Comparison of ENCODE assay signal across 6 cellular contexts in the genomic region with DNA sequence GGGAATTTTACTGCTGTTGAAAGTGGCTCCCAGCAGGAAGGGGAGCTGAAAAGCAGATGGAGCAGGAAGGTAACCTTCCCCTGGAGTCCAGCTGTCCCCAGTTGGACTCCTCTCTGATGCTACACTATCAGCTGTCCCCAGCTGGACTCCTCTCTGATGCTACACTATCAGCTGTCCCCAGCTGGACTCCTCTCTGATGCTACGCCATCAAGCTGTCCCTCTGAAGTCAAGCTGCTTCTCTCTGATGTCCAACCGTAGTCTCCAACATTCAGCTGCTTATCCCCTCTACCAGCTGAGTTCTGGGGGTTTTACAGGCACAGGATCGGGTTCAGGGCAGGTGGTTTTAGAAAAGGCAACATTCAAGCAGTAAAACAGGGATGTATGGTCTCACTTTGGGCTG.
"Had no signal": no experiment of that assay in that cellular context is flagged by ENCODE, and none has a peak within 500 bp of the region (broad histone marks: within the 10 kb centered on the region; RNA-seq: fewer than 3 reads in every experiment).

No MANE protein-coding gene starts in this region.

- H3K36me3 ChIP-seq: HAP-1 had no signal

- H3K9me3 ChIP-seq: HAP-1 had no signal

- H3K27ac ChIP-seq: GM23248 had no signal

- H3K4me3 ChIP-seq: GM23248, HAP-1 had no signal

- DNase-seq: GM23248, GOT3, H7, IMR-90, KBM-7 had no signal
